28 cellular contexts compared by ENCODE assay signal in genomic region chr17:29968271-29968670, GRCh38. TPM values are rescaled to one million over a fixed set of nuclear protein-coding genes. Genes with fewer than 3 reads are reported as not detected.
"Had no signal": no experiment of that assay in that cellular context is flagged by ENCODE, and none has a peak within 500 bp of the region (broad histone marks: within the 10 kb centered on the region; RNA-seq: fewer than 3 reads in every experiment).

No MANE protein-coding gene starts in this region.

- H3K9me3 ChIP-seq: testis, thyroid gland, upper lobe of left lung, vagina had no signal

- H3K9me3 Mint-ChIP-seq: neural crest cell had no signal

- ATAC-seq: left colon; left lung; lower lobe of right lung; naive thymus-derived CD8-positive, alpha-beta T cell; right cardiac atrium; sciatic nerve; stimulated activated naive B cell treated with anti-CD40 and anti-IgM and Interleukin-4, amounts not matched to agents 10 μg/mL and 1 μg/mL and 100 μg/mL, for 72 hours; stimulated activated naive CD8-positive, alpha-beta T cell treated with anti-CD3 and anti-CD28 coated beads, Interleukin-15, Interleukin-2, amounts not matched to agents 100 U/mL and 50 U/mL, for 24 hours had no signal

- H3K4me3 Mint-ChIP-seq: naive thymus-derived CD8-positive, alpha-beta T cell; nephron; neural crest cell; stimulated activated naive B cell treated with anti-CD40 and anti-IgM and Interleukin-4, amounts not matched to agents 10 μg/mL and 1 μg/mL and 100 μg/mL, for 72 hours had no signal

- H3K27ac ChIP-seq: left lung, lower lobe of right lung, parathyroid adenoma, skin epidermis, stomach, testis, thyroid gland, transverse colon, upper lobe of left lung, vagina had no signal

- H3K79me2 ChIP-seq: parathyroid adenoma had no signal

- H3K27ac Mint-ChIP-seq: nephron; stimulated activated naive B cell treated with anti-CD40 and anti-IgM and Interleukin-4, amounts not matched to agents 10 μg/mL and 1 μg/mL and 100 μg/mL, for 72 hours had no signal

- DNase-seq: kidney; left colon; left lung; lower lobe of right lung; mammary epithelial cell; mesenchymal stem cell; naive thymus-derived CD8-positive, alpha-beta T cell; occipital lobe; retina; right cardiac atrium; stimulated activated CD4-positive, alpha-beta T cell treated with anti-CD3 and anti-CD28 coated beads, Interleukin-12 subunit alpha, Interleukin-12 subunit beta, amount 100 ng/mL, for 4 hours; stimulated activated CD4-positive, alpha-beta T cell treated with anti-CD3 and anti-CD28 coated beads, Interleukin-15, amount 100 ng/mL, for 24 hours; stimulated activated CD4-positive, alpha-beta T cell treated with anti-CD3 and anti-CD28 coated beads, Interleukin-2, amount 100 ng/mL, for 24 hours; stimulated activated CD4-positive, alpha-beta T cell treated with anti-CD3 and anti-CD28 coated beads, Interleukin-4, amount 100 ng/mL, for 1 hour; stimulated activated naive B cell treated with anti-CD40 and anti-IgM and Interleukin-4, amounts not matched to agents 10 μg/mL and 1 μg/mL and 100 μg/mL, for 72 hours; stimulated activated naive CD8-positive, alpha-beta T cell treated with anti-CD3 and anti-CD28 coated beads, Interleukin-15, Interleukin-2, amounts not matched to agents 100 U/mL and 50 U/mL, for 24 hours; stomach; testis; thyroid gland; transverse colon; upper lobe of left lung had no signal

- FAIRE-seq: kidney had no signal

- H3K4me3 ChIP-seq: left lung, lower lobe of right lung, skin epidermis, stomach, testis, thyroid gland, transverse colon, upper lobe of left lung, vagina had no signal

- H3K4me1 Mint-ChIP-seq: naive thymus-derived CD8-positive, alpha-beta T cell; nephron; neural crest cell had no signal

- H3K9ac ChIP-seq: parathyroid adenoma had no signal

- H3K36me3 ChIP-seq: left lung, lower lobe of right lung, stomach, thyroid gland, transverse colon, upper lobe of left lung, vagina had no signal

- H3K27me3 ChIP-seq: left lung, stomach, testis, thyroid gland, transverse colon, upper lobe of left lung, vagina had no signal

- H3K27me3 Mint-ChIP-seq: naive thymus-derived CD8-positive, alpha-beta T cell; stimulated activated naive B cell treated with anti-CD40 and anti-IgM and Interleukin-4, amounts not matched to agents 10 μg/mL and 1 μg/mL and 100 μg/mL, for 72 hours had no signal

- H3K36me3 Mint-ChIP-seq: naive thymus-derived CD8-positive, alpha-beta T cell had no signal

- H3K4me1 ChIP-seq: left lung, lower lobe of right lung, parathyroid adenoma, stomach, testis, thyroid gland, upper lobe of left lung, vagina had no signal

- H2AFZ ChIP-seq: parathyroid adenoma had no signal

RNA-seq across cellular contexts. Expression of gene EFCAB5, which starts 26.8 kb away (rescaled TPM):
- total RNA-seq: mucosa of gallbladder, vagina had no signal
